Comparison of ENCODE assay signal across 8 cellular contexts in the genomic region with DNA sequence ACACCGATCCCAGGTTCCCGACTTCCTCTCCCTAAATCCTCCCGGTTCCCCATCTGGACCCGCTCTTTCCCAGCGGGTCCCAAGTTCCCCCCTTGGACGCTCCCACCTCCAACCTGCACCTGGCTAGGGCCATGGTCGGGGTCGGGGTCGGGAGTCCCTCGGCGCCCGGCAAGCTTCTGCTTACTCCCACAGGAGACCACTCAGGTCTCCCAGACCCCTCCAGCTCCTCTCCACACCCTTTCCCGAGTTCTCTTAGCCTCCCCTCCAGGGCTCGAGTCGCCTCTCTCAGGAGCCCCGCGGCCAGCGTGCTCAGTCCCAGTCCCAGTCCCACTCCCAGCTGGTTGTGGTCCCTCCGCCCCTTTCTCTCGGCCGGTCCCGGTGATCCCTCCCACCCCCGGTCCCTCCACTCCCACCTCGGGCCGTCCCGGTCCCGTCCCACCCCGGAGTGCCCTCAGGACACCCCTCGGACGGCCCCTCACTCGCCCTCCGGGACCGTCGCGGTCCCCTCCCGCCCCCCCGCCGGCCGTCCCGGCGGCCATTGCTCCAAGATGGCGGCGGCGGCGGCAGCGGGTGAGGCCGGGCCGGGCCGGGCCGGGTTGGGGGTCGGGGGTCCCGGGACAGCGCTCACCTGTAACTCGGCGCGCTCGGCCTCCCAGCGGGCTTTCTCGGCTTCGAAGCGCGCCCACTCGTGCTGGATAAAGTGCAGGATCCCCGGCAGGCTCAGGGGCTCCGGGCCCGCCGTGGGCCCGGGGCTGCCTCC. TPM values are rescaled to one million over a fixed set of nuclear protein-coding genes. Genes with fewer than 3 reads are reported as not detected.
DNase-seq lines count a peak whose midpoint lies in the region; ATAC-seq and TF ChIP-seq lines count a peak whose summit lies in the region.

Gene FKRP, plus strand, starts transcription at position 537 of the 760 bp plus-strand sequence. CDS start 9,394 bp downstream, outside the sequence.

- no CpG with 5 or more reads among the region's 68 CpGs for WGBS in mesendoderm (ENCODE audit: extremely low coverage, insufficient coverage, low lambda C conversion rate)

- H4K8ac ChIP-seq in mesendoderm (ENCODE audit: low read depth, low read length), result peak within 1 kb of the TSS; percentile 0

- peaks cover 0 to 17% of the 10 kb centered on the region in 2 donors for H3K36me3 ChIP-seq in duodenal mucosa (ENCODE audit: control insufficient read depth in 1 of 2, insufficient read depth in 2 of 2, low read length in 2 of 2)
- no peaks in the 10 kb centered on the region for H3K36me3 ChIP-seq in mesendoderm (ENCODE audit: control insufficient read depth, insufficient read depth, low read length)

- H3K9me3 Mint-ChIP-seq in stimulated activated naive CD8-positive, alpha-beta T cell treated with anti-CD3 and anti-CD28 coated beads, Interleukin-15, Interleukin-2, amounts not matched to agents 100 ng/mL and 50 ng/mL, for 24 hours, result no peaks in the 10 kb centered on the region

- no peak within 1 kb of the TSS for H2BK15ac ChIP-seq in mesendoderm (replicated peaks; ENCODE audit: low read depth)

- H4K5ac ChIP-seq in mesendoderm (ENCODE audit: low read length), result no peak within 1 kb of the TSS

- H3K9ac ChIP-seq in duodenal mucosa (ENCODE audit: low read depth in 1 of 2, low read length in 2 of 2) (peak within 1 kb of the TSS; percentile 85 to 96), mesendoderm (ENCODE audit: low read length) (peak within 1 kb of the TSS; percentile 99)

- H3K56ac ChIP-seq in mesendoderm (ENCODE audit: low read length), result peak within 1 kb of the TSS; percentile 99

- no peaks in the 10 kb centered on the region for H3K27me3 Mint-ChIP-seq in stimulated activated naive CD8-positive, alpha-beta T cell treated with anti-CD3 and anti-CD28 coated beads, Interleukin-15, Interleukin-2, amounts not matched to agents 100 ng/mL and 50 ng/mL, for 24 hours

- peak; percentile 40 for ATAC-seq in HG03039 (IDR thresholded peaks at IDR 0.05; ENCODE audit: unreplicated experiment)

- peak within 1 kb of the TSS; percentile 94 for H3K23ac ChIP-seq in mesendoderm (ENCODE audit: low read length)

- H3K27me3 ChIP-seq in duodenal mucosa (ENCODE audit: control insufficient read depth in 1 of 2, insufficient read depth in 2 of 2, low read length in 2 of 2) (no peaks in the 10 kb centered on the region), mesendoderm (ENCODE audit: insufficient read depth, low read length, poor library complexity) (no peaks in the 10 kb centered on the region)

- H3K79me1 ChIP-seq in mesendoderm (ENCODE audit: low read length), result peaks cover 22% of the 10 kb centered on the region

- H3K9me3 ChIP-seq in duodenal mucosa (ENCODE audit: control insufficient read depth in 1 of 2, low read length in 2 of 2), result no peaks in the 10 kb centered on the region

- H3K27ac ChIP-seq in duodenal mucosa (ENCODE audit: low read depth, low read length) (no peak within 1 kb of the TSS), mesendoderm (ENCODE audit: low read depth, low read length) (peak within 1 kb of the TSS; percentile 93)

- H3K4me1 Mint-ChIP-seq in stimulated activated naive CD8-positive, alpha-beta T cell treated with anti-CD3 and anti-CD28 coated beads, Interleukin-15, Interleukin-2, amounts not matched to agents 100 ng/mL and 50 ng/mL, for 24 hours (ENCODE audit: low read depth), result peaks cover 56% of the 10 kb centered on the region

- TF ChIP-seq CTCF in GM12864 (IDR thresholded peaks at IDR 0.05; ENCODE audit: low read depth, low read length, missing control alignments) (no peak), WI38 (IDR thresholded peaks at IDR 0.05; ENCODE audit: low read depth, low read length) (no peak)

- no peak within 1 kb of the TSS for H2BK5ac ChIP-seq in mesendoderm (ENCODE audit: low read length)

- H3K4me3 ChIP-seq in GM12864 (ENCODE audit: low read depth, low read length) (peak within 1 kb of the TSS; percentile 97), WI38 (ENCODE audit: low read depth, low read length) (peak within 1 kb of the TSS; percentile 92), duodenal mucosa (ENCODE audit: low read depth in 1 of 2, low read length in 2 of 2) (peak within 1 kb of the TSS; percentile 82 to 91), mesendoderm (ENCODE audit: low read length) (peak within 1 kb of the TSS; percentile 99)

- H3K4me3 Mint-ChIP-seq in stimulated activated naive CD8-positive, alpha-beta T cell treated with anti-CD3 and anti-CD28 coated beads, Interleukin-15, Interleukin-2, amounts not matched to agents 100 ng/mL and 50 ng/mL, for 24 hours, result peak within 1 kb of the TSS; percentile 94

- peak within 1 kb of the TSS; percentile 85 for H2BK120ac ChIP-seq in mesendoderm (ENCODE audit: low read depth, low read length)

- H3K27ac Mint-ChIP-seq in stimulated activated naive CD8-positive, alpha-beta T cell treated with anti-CD3 and anti-CD28 coated beads, Interleukin-15, Interleukin-2, amounts not matched to agents 100 ng/mL and 50 ng/mL, for 24 hours, result peak within 1 kb of the TSS; percentile 93

- DNase-seq in GM12864 (ENCODE audit: low read depth) (no peak), mesendoderm (no peak), NCI-H510A (lab: John Stamatoyannopoulos, UW) (no peak), NCI-H1105 (lab: John Stamatoyannopoulos, UW) (no peak)

- peak within 1 kb of the TSS; percentile 100 for H3K18ac ChIP-seq in mesendoderm (ENCODE audit: low read length)

- peaks cover 21% of the 10 kb centered on the region for H3K36me3 Mint-ChIP-seq in stimulated activated naive CD8-positive, alpha-beta T cell treated with anti-CD3 and anti-CD28 coated beads, Interleukin-15, Interleukin-2, amounts not matched to agents 100 ng/mL and 50 ng/mL, for 24 hours (ENCODE audit: low read depth)

- peak within 1 kb of the TSS; percentile 99 for H3K4me2 ChIP-seq in mesendoderm (ENCODE audit: low read length)

- peak within 1 kb of the TSS; percentile 94 for H2AK5ac ChIP-seq in mesendoderm (ENCODE audit: low read length)

- peaks cover 51% of the 10 kb centered on the region for H3K79me2 ChIP-seq in mesendoderm (ENCODE audit: control insufficient read depth, insufficient read depth, low read length)

- H3K4me1 ChIP-seq in duodenal mucosa (ENCODE audit: control insufficient read depth in 1 of 2, insufficient read depth in 2 of 2, low read length in 2 of 2) (peaks cover 13 to 22% of the 10 kb centered on the region in 2 donors), mesendoderm (ENCODE audit: control insufficient read depth, low read depth, low read length) (peaks cover 10% of the 10 kb centered on the region)

- peak within 1 kb of the TSS; percentile 84 for H3K4ac ChIP-seq in mesendoderm (ENCODE audit: low read depth, low read length)

RNA-seq across cellular contexts. Expression of gene FKRP, which starts in this region (rescaled TPM):
- polyA plus RNA-seq in mesendoderm (2013, experiment 1 of 2), result 27.1 TPM
- 26.5 TPM for polyA plus RNA-seq in mesendoderm (2013, experiment 2 of 2)
